In the genomic region with DNA sequence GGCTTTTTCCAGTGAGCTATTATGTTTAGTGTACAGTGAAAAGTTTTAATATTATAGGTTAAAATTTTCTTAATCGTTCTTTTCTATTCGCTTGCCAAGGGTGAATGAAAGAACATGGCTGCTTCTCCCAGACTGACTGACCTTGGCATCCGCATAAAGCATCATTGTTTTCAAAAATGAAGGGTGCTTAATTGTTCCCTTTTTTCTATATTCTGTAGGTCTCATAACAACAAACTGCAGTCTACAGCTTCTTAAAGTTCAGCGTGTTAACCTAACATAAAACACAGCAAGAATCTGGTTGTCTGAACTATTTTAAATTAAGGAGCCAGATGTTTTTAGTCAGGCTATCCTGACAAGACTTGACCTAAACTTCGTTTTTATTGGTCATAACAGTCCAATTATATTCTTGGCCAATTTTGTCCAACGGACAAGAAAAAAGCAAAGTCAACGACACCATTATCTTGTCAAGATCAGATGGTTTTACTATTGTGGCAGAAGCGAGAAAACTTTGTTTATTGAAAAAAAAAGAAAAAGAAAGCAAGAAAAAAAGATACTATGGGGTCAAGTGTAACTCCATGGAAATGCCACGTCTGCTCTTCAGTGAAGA, we compare ENCODE assay signal across 22 cellular contexts.
"Had no signal": no experiment of that assay in that cellular context is flagged by ENCODE, and none has a peak within 500 bp of the region (broad histone marks: within the 10 kb centered on the region; RNA-seq: fewer than 3 reads in every experiment).

No MANE protein-coding gene starts in this region.

- H3K4me2 ChIP-seq: SK-N-SH had no signal

- H3K27ac ChIP-seq: esophagus muscularis mucosa, left lung, neutrophil, pancreas had no signal

- FAIRE-seq: endothelial cell of umbilical vein, keratinocyte, pancreas, urothelium cell line had no signal

- H3K27me3 ChIP-seq: esophagus muscularis mucosa, left lung, neutrophil, pancreas, sigmoid colon, tibial nerve had no signal

- H3K9ac ChIP-seq: SK-N-SH had no signal

- DNase-seq: activated CD4-positive, alpha-beta T cell treated with anti-CD3 and anti-CD28 coated beads for 48 hours; activated CD4-positive, CD25-positive, alpha-beta regulatory T cell; activated CD8-positive, alpha-beta T cell treated with anti-CD3 and anti-CD28 coated beads, Interleukin-2, amount 10 ng/mL, durations not matched to agents 7 days and 5 days; activated naive CD4-positive, alpha-beta T cell treated with Interleukin-2 at 50 U/mL for 16 hours; activated naive CD8-positive, alpha-beta T cell treated with anti-CD3 and anti-CD28 coated beads, Interleukin-2, amount 50 U/mL, for 24 hours; activated T-cell treated with anti-CD3 and anti-CD28 coated beads, Interleukin-2, amount 50 U/mL, for 24 hours; central memory CD4-positive, alpha-beta T cell; effector CD8-positive, alpha-beta T cell; left lung; naive thymus-derived CD4-positive, alpha-beta T cell; pancreas; sigmoid colon; SK-N-SH; stimulated activated CD4-positive, alpha-beta T cell treated with anti-CD3 and anti-CD28 coated beads, Interleukin-4, amount 100 ng/mL, for 24 hours; T-cell had no signal

- ATAC-seq: activated CD8-positive, alpha-beta T cell treated with anti-CD3 and anti-CD28 coated beads, Interleukin-2, amount 10 ng/mL, durations not matched to agents 7 days and 5 days; activated naive CD8-positive, alpha-beta T cell treated with anti-CD3 and anti-CD28 coated beads, Interleukin-2, amount 50 U/mL, for 24 hours; left lung; naive thymus-derived CD4-positive, alpha-beta T cell; pancreas; stimulated activated memory B cell treated with anti-CD40 and anti-IgM and Interleukin-4, amounts not matched to agents 10 μg/mL and 1 μg/mL and 100 μg/mL, for 72 hours; T-cell had no signal

- H3K4me1 ChIP-seq: left lung, pancreas had no signal

- H3K4me3 ChIP-seq: esophagus muscularis mucosa, left lung, pancreas, sigmoid colon, tibial nerve had no signal

- H3K36me3 ChIP-seq: pancreas had no signal

- H3K9me3 ChIP-seq: esophagus muscularis mucosa, left lung, neutrophil, pancreas, sigmoid colon, SK-N-SH, tibial nerve had no signal
